12 cellular contexts compared by ENCODE assay signal in the genomic region with DNA sequence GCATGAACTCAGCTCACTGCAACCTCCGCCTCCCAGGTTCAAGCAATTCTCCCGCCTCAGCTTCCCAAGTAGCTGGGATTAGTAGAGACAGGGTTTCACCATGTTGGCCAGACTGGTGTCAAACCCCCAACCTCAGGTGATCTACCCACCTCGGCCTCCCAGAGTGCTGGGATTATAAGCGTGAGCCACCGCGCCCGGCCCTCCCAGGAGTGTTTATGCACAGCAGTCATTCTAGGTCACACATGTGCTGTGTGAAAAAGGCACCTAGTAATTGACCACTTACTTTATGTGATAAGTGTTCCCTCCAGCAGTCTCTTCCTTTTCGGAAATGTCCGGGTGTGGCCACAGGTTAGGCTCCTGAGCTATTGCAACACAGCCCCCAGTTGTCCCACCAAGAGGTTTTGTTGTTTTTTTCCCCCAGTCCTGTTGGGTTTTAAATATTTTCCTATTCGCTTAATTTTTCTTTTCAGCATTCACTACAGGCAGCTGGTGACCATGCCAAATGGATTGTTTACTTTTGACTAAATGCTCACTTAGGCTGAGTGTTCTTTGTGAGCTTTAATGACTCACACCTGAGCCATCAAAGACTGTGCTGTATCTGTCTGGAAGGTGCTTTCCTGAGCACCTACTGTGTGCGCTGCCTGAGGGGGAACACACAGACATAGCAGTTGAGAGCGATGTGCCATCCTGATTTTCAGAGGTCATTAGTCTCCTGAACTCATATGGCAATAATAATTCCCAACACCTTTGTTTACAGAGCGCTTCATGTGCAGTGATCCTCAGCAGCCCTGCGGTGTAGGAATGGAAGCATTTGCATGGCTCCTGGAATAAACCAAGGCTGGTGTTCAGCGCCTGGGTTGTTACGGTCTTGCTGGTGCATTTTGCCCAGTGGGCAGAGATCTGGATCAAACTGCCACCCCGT.
DNase-seq lines count a peak whose midpoint lies in the region; ATAC-seq, FAIRE-seq and TF ChIP-seq lines count a peak whose summit lies in the region.
"Had no signal": no experiment of that assay in that cellular context is flagged by ENCODE, and none has a peak within 500 bp of the region (broad histone marks: within the 10 kb centered on the region; RNA-seq: fewer than 3 reads in every experiment).

No MANE protein-coding gene starts in this region.

- H3K56ac ChIP-seq in H1 (replicated peaks; ENCODE audit: insufficient read length, low read depth, low read length): no peak overlapping the region

- H2AFZ ChIP-seq in H1 (ENCODE audit: low read length): no peak overlapping the region
- H2AFZ ChIP-seq: parathyroid adenoma had no signal

- TF ChIP-seq POLR2A in H1 (IDR thresholded peaks at IDR 0.05; ENCODE audit: control extremely low read depth in 1 of 2, low read depth in 2 of 2, low read length in 2 of 2): no peak
- TF ChIP-seq POLR2A in esophagus squamous epithelium (IDR thresholded peaks at IDR 0.05): no peak

- ATAC-seq in GM21360 (IDR thresholded peaks at IDR 0.05; ENCODE audit: unreplicated experiment) (no peak), HG03025 (IDR thresholded peaks at IDR 0.05; ENCODE audit: low FRiP score, unreplicated experiment) (no peak)

- intact Hi-C loops in esophagus squamous epithelium (cut with DNase I): no loop called here

- H2BK20ac ChIP-seq in H1 (ENCODE audit: low read length): no peak overlapping the region

- no peak overlapping the region for H3K4ac ChIP-seq in H1 (replicated peaks; ENCODE audit: insufficient read length, low read depth, low read length)

- 89% methylated on average over 17 of the region's 17 CpGs; no CpG with 5 or more reads in 1 of the 2 experiments for WGBS in H1 (ENCODE audit: extremely low coverage in 1 of 2, insufficient coverage in 1 of 2, insufficient read length in 1 of 2, insufficient replicate concordance in 2 of 2, low coverage in 1 of 2, low lambda C conversion rate in 2 of 2, missing lambda C conversion rate in 1 of 2), 2 experiments
- WGBS in esophagus squamous epithelium, 2 donors: 67 to 75% methylated on average over 10 to 15 of the region's 17 CpGs

- H3K79me2 ChIP-seq in H1 (ENCODE audit: control insufficient read depth in 1 of 2, insufficient read depth in 2 of 2, low read length in 2 of 2): no peaks in the 10 kb centered on the region
- H3K79me2 ChIP-seq: parathyroid adenoma had no signal

- no peak overlapping the region for H4K8ac ChIP-seq in H1 (ENCODE audit: extremely low read depth, insufficient read depth, low read length)

- POLR2A ChIA-PET in H1 (lab: Charles Lee; ENCODE audit: partially characterized antibody): no interaction called here

- H3K23me2 ChIP-seq in H1 (ENCODE audit: low read depth, low read length): no peaks in the 10 kb centered on the region

- H4K5ac ChIP-seq in H1 (ENCODE audit: insufficient read length, low read depth, low read length): no peak overlapping the region

- H2BK120ac ChIP-seq in H1 (replicated peaks; ENCODE audit: low read depth, low read length): no peak overlapping the region

- H3K18ac ChIP-seq in H1 (ENCODE audit: extremely low read depth, low read length): no peak overlapping the region

- H3K9ac ChIP-seq in H1 (replicated peaks in 1 of 4; ENCODE audit: extremely low read depth in 1 of 4, low read depth in 3 of 4, low read length in 3 of 4): no peak overlapping the region
- H3K9ac ChIP-seq: parathyroid adenoma had no signal

- no peak overlapping the region for H4K91ac ChIP-seq in H1 (replicated peaks; ENCODE audit: insufficient read length, low read length)

- no peak overlapping the region for H2BK5ac ChIP-seq in H1 (ENCODE audit: low read depth, low read length)

- H4K20me1 ChIP-seq in H1 (replicated peaks in 1 of 2; ENCODE audit: control insufficient read depth in 1 of 2, insufficient read depth in 2 of 2, low read length in 2 of 2): no peaks in the 10 kb centered on the region

- no peaks in the 10 kb centered on the region; a peak in 2 of 7 replicates for H3K27me3 ChIP-seq in H1 (replicated peaks in 1 of 4; ENCODE audit: control insufficient read depth in 3 of 4, extremely low read depth in 1 of 4, insufficient read depth in 3 of 4, low read length in 3 of 4)
- no peaks in the 10 kb centered on the region for H3K27me3 ChIP-seq in esophagus squamous epithelium
- H3K27me3 ChIP-seq: colonic mucosa, SJSA1 had no signal

- H3K4me2 ChIP-seq in H1 (ENCODE audit: insufficient read depth in 1 of 2, low read depth in 2 of 2, low read length in 2 of 2): peak overlapping the region in 1 of 2 experiments; percentile 30; a peak in 1 of 4 replicates

- H2BK15ac ChIP-seq in H1 (ENCODE audit: low read length): no peak overlapping the region

- DNase-seq in NCI-H2171 treated with DMSO at 0.1 percent for 48 hours (lab: John Stamatoyannopoulos, UW) (peak; percentile 16), NCI-H2171 (lab: John Stamatoyannopoulos, UW) (no peak), NCI-H748 treated with DMSO at 0.1 percent for 48 hours (lab: John Stamatoyannopoulos, UW) (peak; percentile 95), H1 (ENCODE audit: low read depth in 1 of 2, low spot score in 2 of 2) (no peak), urothelium cell line (ENCODE audit: low spot score) (peak; percentile 8), esophagus squamous epithelium (lab: John Stamatoyannopoulos, UW) (no peak)
- DNase-seq: colonic mucosa had no signal

- CTCF ChIA-PET in H1 (lab: Charles Lee; ENCODE audit: partially characterized antibody): interaction anchor here (0.6 to 4.1 kb wide), 7 partner anchors 10 to 144 kb away, joined by 3 to 21 read pairs (median 4); no protein-coding TSS in a partner anchor

- H2BK12ac ChIP-seq in H1 (ENCODE audit: low read depth, low read length): peak overlapping the region; percentile 70; the same call in 1 of the 2 replicates

- no peak overlapping the region for H3K23ac ChIP-seq in H1 (ENCODE audit: insufficient read length)

- H3K79me1 ChIP-seq in H1 (ENCODE audit: low read depth, low read length): no peaks in the 10 kb centered on the region

- TF ChIP-seq RAD21 in H1 (IDR thresholded peaks at IDR 0.05 in 1 of 2, conservative IDR thresholded peaks at IDR 0.05 in 1 of 2; ENCODE audit: low read depth in 2 of 2, low read length in 2 of 2): no peak

- TF ChIP-seq CTCF in H1 (IDR thresholded peaks at IDR 0.05; ENCODE audit: control extremely low read depth in 1 of 3, insufficient read depth in 1 of 3, low read depth in 1 of 3, low read length in 3 of 3): no peak
- no peak for TF ChIP-seq CTCF in esophagus squamous epithelium (IDR thresholded peaks at IDR 0.05)

- H3K14ac ChIP-seq in H1 (ENCODE audit: insufficient read length): no peak overlapping the region

- no peak for TF ChIP-seq EP300 in H1 (IDR thresholded peaks at IDR 0.05; ENCODE audit: borderline replicate concordance in 1 of 2, low read depth in 2 of 2, low read length in 2 of 2)

- H3K9me3 ChIP-seq in H1 (ENCODE audit: insufficient read depth in 2 of 2, low read depth in 1 of 2, low read length in 1 of 2) (no peaks in the 10 kb centered on the region), esophagus squamous epithelium (no peaks in the 10 kb centered on the region)
- H3K9me3 ChIP-seq: colonic mucosa, SJSA1 had no signal

- H3K27ac ChIP-seq in H1 (ENCODE audit: low read depth, low read length) (no peak overlapping the region), esophagus squamous epithelium (no peak overlapping the region)
- H3K27ac ChIP-seq: colonic mucosa, parathyroid adenoma, SJSA1 had no signal

- H3K36me3 ChIP-seq in H1 (ENCODE audit: control insufficient read depth in 2 of 4, insufficient read depth in 4 of 4, low read length in 3 of 4): no peaks in the 10 kb centered on the region
- H3K36me3 ChIP-seq in esophagus squamous epithelium: peaks cover 0 to 44% (median 0%) of the 10 kb centered on the region in 3 donors
- H3K36me3 ChIP-seq: colonic mucosa, SJSA1 had no signal

- peak overlapping the region; percentile 5; the same call in 1 of the 2 replicates for H2AK5ac ChIP-seq in H1 (ENCODE audit: low read depth, low read length)

- FAIRE-seq in H1 (lab: Jason Lieb, UNC): no peak
- no peak for FAIRE-seq in urothelium cell line (lab: Jason Lieb, UNC)
- FAIRE-seq: A204.1 had no signal

- H3K4me1 ChIP-seq in H1 (replicated peaks in 1 of 4; ENCODE audit: control insufficient read depth in 3 of 4, insufficient read depth in 4 of 4, low read length in 3 of 4) (peaks cover 11 to 16% (median 14%) of the 10 kb centered on the region in 4 experiments), esophagus squamous epithelium (peaks cover 0 to 15% (median 0%) of the 10 kb centered on the region in 3 donors)
- H3K4me1 ChIP-seq: colonic mucosa, parathyroid adenoma had no signal

- no peak overlapping the region for H3K4me3 ChIP-seq in H1 (ENCODE audit: extremely low read depth in 1 of 4, insufficient read depth in 2 of 4, low read depth in 3 of 4, low read length in 4 of 4)
- H3K4me3 ChIP-seq in esophagus squamous epithelium: no peak overlapping the region
- H3K4me3 ChIP-seq: colonic mucosa, SJSA1 had no signal

TF ChIP-seq in H1, 55 proteins besides CTCF, POLR2A, EP300 and RAD21:
- TF ChIP-seq HDAC2 (IDR thresholded peaks at IDR 0.05; ENCODE audit: borderline replicate concordance in 1 of 2, low read depth in 2 of 2, low read length in 2 of 2) (no peak), CEBPB (IDR thresholded peaks at IDR 0.05; ENCODE audit: low read depth, low read length) (peak; percentile 36; the same call in 1 of the 2 replicates)

Comparison
In these comparisons a context has a peak if more than half of its experiments do, and no peak if none do; other contexts are left out.
1. DNase-seq: peak in NCI-H2171 treated with DMSO at 0.1 percent for 48 hours (single experiment), NCI-H748 treated with DMSO at 0.1 percent for 48 hours (single experiment) and urothelium cell line (single experiment); none in NCI-H2171 (single experiment), H1 (0 of 2) and esophagus squamous epithelium (single experiment).